In genomic region chr6:149608381-149608982, GRCh38 we compare ENCODE assay signal across 19 cellular contexts. TPM values are rescaled to one million over a fixed set of nuclear protein-coding genes. Genes with fewer than 3 reads are reported as not detected.
DNase-seq lines count a peak whose midpoint lies in the region; ATAC-seq and TF ChIP-seq lines count a peak whose summit lies in the region.
"Had no signal": no experiment of that assay in that cellular context is flagged by ENCODE, and none has a peak within 500 bp of the region (broad histone marks: within the 10 kb centered on the region; RNA-seq: fewer than 3 reads in every experiment).

No MANE protein-coding gene starts in this region.

- peaks cover 10% of the 10 kb centered on the region for H3K36me3 ChIP-seq in HAP-1 (replicated peaks)

- peak; percentile 49 for ATAC-seq in activated CD8-positive, alpha-beta T cell treated with anti-CD3 and anti-CD28 coated beads, Interleukin-2, amount 10 ng/mL, durations not matched to agents 7 days and 5 days
- no peak for ATAC-seq in activated CD8-positive, alpha-beta T cell treated with anti-CD3 and anti-CD28 coated beads for 36 hours
- ATAC-seq in HG02610 (IDR thresholded peaks at IDR 0.05; ENCODE audit: unreplicated experiment) (peak; percentile 90), activated B cell treated with CpG ODN at 0.5 μM for 24 hours (ENCODE audit: low read depth) (peak; percentile 60), HG03520 (IDR thresholded peaks at IDR 0.05; ENCODE audit: unreplicated experiment) (no peak)
- ATAC-seq in stimulated activated naive B cell treated with anti-CD40 and anti-IgM and Interleukin-4, amounts not matched to agents 10 μg/mL and 1 μg/mL and 100 μg/mL, for 72 hours (replicated peaks) = peak; percentile 85 to 98
- ATAC-seq: lower lobe of right lung, right cardiac atrium, Right ventricle myocardium inferior had no signal

- peak overlapping the region; percentile 66 for H3K27ac Mint-ChIP-seq in activated CD8-positive, alpha-beta T cell treated with anti-CD3 and anti-CD28 coated beads, Interleukin-2, amount 10 ng/mL, durations not matched to agents 7 days and 5 days
- H3K27ac Mint-ChIP-seq in activated CD8-positive, alpha-beta T cell treated with anti-CD3 and anti-CD28 coated beads for 36 hours = no peak overlapping the region
- H3K27ac Mint-ChIP-seq in activated B cell treated with CpG ODN at 0.5 μM for 24 hours = no peak overlapping the region
- peak overlapping the region; percentile 88 for H3K27ac Mint-ChIP-seq in stimulated activated naive B cell treated with anti-CD40 and anti-IgM and Interleukin-4, amounts not matched to agents 10 μg/mL and 1 μg/mL and 100 μg/mL, for 72 hours
- H3K27ac Mint-ChIP-seq: CD4-positive, alpha-beta T cell had no signal

- peaks cover 28% of the 10 kb centered on the region for H3K36me3 Mint-ChIP-seq in activated CD8-positive, alpha-beta T cell treated with anti-CD3 and anti-CD28 coated beads, Interleukin-2, amount 10 ng/mL, durations not matched to agents 7 days and 5 days (ENCODE audit: low read depth)
- H3K36me3 Mint-ChIP-seq in activated CD8-positive, alpha-beta T cell treated with anti-CD3 and anti-CD28 coated beads for 36 hours (ENCODE audit: low read depth) = peaks cover 16% of the 10 kb centered on the region
- peaks cover 28% of the 10 kb centered on the region for H3K36me3 Mint-ChIP-seq in activated B cell treated with CpG ODN at 0.5 μM for 24 hours (ENCODE audit: low read depth)
- H3K36me3 Mint-ChIP-seq in stimulated activated naive B cell treated with anti-CD40 and anti-IgM and Interleukin-4, amounts not matched to agents 10 μg/mL and 1 μg/mL and 100 μg/mL, for 72 hours = peaks cover 21 to 28% of the 10 kb centered on the region in 2 donors

- no peaks in the 10 kb centered on the region for H3K27me3 ChIP-seq in HAP-1 (ENCODE audit: low read depth)
- H3K27me3 ChIP-seq: stomach had no signal

- in situ Hi-C loops in HAP-1 (cut with MboI; ENCODE audit: low sequenced_read_pairs) = no loop called here

- H3K4me1 ChIP-seq in HAP-1 = no peaks in the 10 kb centered on the region
- H3K4me1 ChIP-seq: lower lobe of right lung, stomach had no signal

- peak overlapping the region; percentile 24 for H3K4me3 Mint-ChIP-seq in activated CD8-positive, alpha-beta T cell treated with anti-CD3 and anti-CD28 coated beads, Interleukin-2, amount 10 ng/mL, durations not matched to agents 7 days and 5 days
- H3K4me3 Mint-ChIP-seq in activated CD8-positive, alpha-beta T cell treated with anti-CD3 and anti-CD28 coated beads for 36 hours = no peak overlapping the region
- no peak overlapping the region for H3K4me3 Mint-ChIP-seq in activated B cell treated with CpG ODN at 0.5 μM for 24 hours
- peak overlapping the region in 1 of 2 donors; percentile 51 for H3K4me3 Mint-ChIP-seq in stimulated activated naive B cell treated with anti-CD40 and anti-IgM and Interleukin-4, amounts not matched to agents 10 μg/mL and 1 μg/mL and 100 μg/mL, for 72 hours
- H3K4me3 Mint-ChIP-seq: CD4-positive, alpha-beta T cell had no signal

- peaks cover 20% of the 10 kb centered on the region for H3K4me1 Mint-ChIP-seq in activated CD8-positive, alpha-beta T cell treated with anti-CD3 and anti-CD28 coated beads, Interleukin-2, amount 10 ng/mL, durations not matched to agents 7 days and 5 days (ENCODE audit: low read depth)
- H3K4me1 Mint-ChIP-seq in activated CD8-positive, alpha-beta T cell treated with anti-CD3 and anti-CD28 coated beads for 36 hours (ENCODE audit: low read depth) = peaks cover 9% of the 10 kb centered on the region
- H3K4me1 Mint-ChIP-seq in activated B cell treated with CpG ODN at 0.5 μM for 24 hours = peaks cover 10% of the 10 kb centered on the region
- peaks cover 6 to 9% of the 10 kb centered on the region in 2 donors for H3K4me1 Mint-ChIP-seq in stimulated activated naive B cell treated with anti-CD40 and anti-IgM and Interleukin-4, amounts not matched to agents 10 μg/mL and 1 μg/mL and 100 μg/mL, for 72 hours

- DNase-seq in activated CD8-positive, alpha-beta T cell treated with anti-CD3 and anti-CD28 coated beads, Interleukin-2, amount 10 ng/mL, durations not matched to agents 7 days and 5 days = no peak
- no peak for DNase-seq in activated CD8-positive, alpha-beta T cell treated with anti-CD3 and anti-CD28 coated beads for 36 hours
- DNase-seq in activated B cell treated with CpG ODN at 0.5 μM for 24 hours (peak; percentile 16), NCI-H1092 (lab: John Stamatoyannopoulos, UW) (no peak), HAP-1 (ENCODE audit: low spot score in 2 of 2) (no peak)
- peak; percentile 24 for DNase-seq in stimulated activated naive B cell treated with anti-CD40 and anti-IgM and Interleukin-4, amounts not matched to agents 10 μg/mL and 1 μg/mL and 100 μg/mL, for 72 hours
- DNase-seq: activated CD4-positive, alpha-beta T cell treated with anti-CD3 and anti-CD28 coated beads for 1 hour; activated naive CD4-positive, alpha-beta T cell treated with Interleukin-2 at 50 U/mL for 16 hours; CD4-positive, alpha-beta T cell; DMS79; KG1; lower lobe of right lung; NCI-H2029 treated with DMSO at 0.1 percent for 48 hours; NCI-H510A treated with DMSO at 0.1 percent for 48 hours; right cardiac atrium; stomach had no signal

- POLR2A ChIA-PET in activated CD8-positive, alpha-beta T cell treated with anti-CD3 and anti-CD28 coated beads, Interleukin-2, amount 10 ng/mL, durations not matched to agents 7 days and 5 days (lab: Charles Lee) = no interaction called here
- POLR2A ChIA-PET in activated CD8-positive, alpha-beta T cell treated with anti-CD3 and anti-CD28 coated beads for 36 hours (lab: Charles Lee) = interaction anchor here (0.6 to 1.2 kb wide), 2 partner anchors 21 to 216 kb away, joined by 3 read pairs; no protein-coding TSS in a partner anchor
- POLR2A ChIA-PET in activated B cell treated with CpG ODN at 0.5 μM for 24 hours (lab: Charles Lee) = no interaction called here

- no peak overlapping the region for H3K4me3 ChIP-seq in HAP-1
- H3K4me3 ChIP-seq: lower lobe of right lung, stomach had no signal

- H3K9me3 Mint-ChIP-seq in activated CD8-positive, alpha-beta T cell treated with anti-CD3 and anti-CD28 coated beads, Interleukin-2, amount 10 ng/mL, durations not matched to agents 7 days and 5 days (ENCODE audit: insufficient read depth) = peaks cover 7% of the 10 kb centered on the region
- H3K9me3 Mint-ChIP-seq in activated CD8-positive, alpha-beta T cell treated with anti-CD3 and anti-CD28 coated beads for 36 hours = peaks cover 3% of the 10 kb centered on the region
- peaks cover 3% of the 10 kb centered on the region for H3K9me3 Mint-ChIP-seq in activated B cell treated with CpG ODN at 0.5 μM for 24 hours
- no peaks in the 10 kb centered on the region for H3K9me3 Mint-ChIP-seq in stimulated activated naive B cell treated with anti-CD40 and anti-IgM and Interleukin-4, amounts not matched to agents 10 μg/mL and 1 μg/mL and 100 μg/mL, for 72 hours
- H3K9me3 Mint-ChIP-seq: CD4-positive, alpha-beta T cell had no signal

- TF ChIP-seq CTCF in activated CD8-positive, alpha-beta T cell treated with anti-CD3 and anti-CD28 coated beads for 36 hours (IDR thresholded peaks at IDR 0.05) = no peak
- TF ChIP-seq CTCF in activated B cell treated with CpG ODN at 0.5 μM for 24 hours (IDR thresholded peaks at IDR 0.05) = no peak

- no peaks in the 10 kb centered on the region for H3K27me3 Mint-ChIP-seq in activated CD8-positive, alpha-beta T cell treated with anti-CD3 and anti-CD28 coated beads, Interleukin-2, amount 10 ng/mL, durations not matched to agents 7 days and 5 days (ENCODE audit: low read depth)
- H3K27me3 Mint-ChIP-seq in activated CD8-positive, alpha-beta T cell treated with anti-CD3 and anti-CD28 coated beads for 36 hours = no peaks in the 10 kb centered on the region
- H3K27me3 Mint-ChIP-seq in activated B cell treated with CpG ODN at 0.5 μM for 24 hours = no peaks in the 10 kb centered on the region
- no peaks in the 10 kb centered on the region for H3K27me3 Mint-ChIP-seq in stimulated activated naive B cell treated with anti-CD40 and anti-IgM and Interleukin-4, amounts not matched to agents 10 μg/mL and 1 μg/mL and 100 μg/mL, for 72 hours
- H3K27me3 Mint-ChIP-seq: CD4-positive, alpha-beta T cell had no signal

- intact Hi-C loops in activated CD8-positive, alpha-beta T cell treated with anti-CD3 and anti-CD28 coated beads for 36 hours (cut with micrococcal nuclease) = no loop called here
- intact Hi-C loops in activated B cell treated with CpG ODN at 0.5 μM for 24 hours (cut with micrococcal nuclease) = no loop called here

- no peaks in the 10 kb centered on the region for H3K9me3 ChIP-seq in HAP-1

- CTCF ChIA-PET in activated CD8-positive, alpha-beta T cell treated with anti-CD3 and anti-CD28 coated beads, Interleukin-2, amount 10 ng/mL, durations not matched to agents 7 days and 5 days (lab: Charles Lee) = no interaction called here
- CTCF ChIA-PET in activated CD8-positive, alpha-beta T cell treated with anti-CD3 and anti-CD28 coated beads for 36 hours (lab: Charles Lee) = interaction anchor here (0.7 to 1.2 kb wide), 4 partner anchors 9 to 49 kb away, joined by 3 to 5 read pairs (median 3); no protein-coding TSS in a partner anchor
- CTCF ChIA-PET in activated B cell treated with CpG ODN at 0.5 μM for 24 hours (lab: Charles Lee) = no interaction called here

RNA-seq across cellular contexts. Expression of gene KATNA1, which starts 40.0 kb away (rescaled TPM):
- 10 to 100 TPM; 27.2 to 28.6 TPM for total RNA-seq in activated CD8-positive, alpha-beta T cell treated with anti-CD3 and anti-CD28 coated beads, Interleukin-2, amount 10 ng/mL, durations not matched to agents 7 days and 5 days
- total RNA-seq in activated CD8-positive, alpha-beta T cell treated with anti-CD3 and anti-CD28 coated beads for 36 hours = 10 to 100 TPM; 18.8 to 19.7 TPM
- 17.8 and 19.2 TPM in 2 replicates for total RNA-seq in activated B cell treated with CpG ODN at 0.5 μM for 24 hours

RNA-seq across cellular contexts. Expression of gene GINM1, which starts 42.3 kb away (rescaled TPM):
- total RNA-seq in activated CD8-positive, alpha-beta T cell treated with anti-CD3 and anti-CD28 coated beads, Interleukin-2, amount 10 ng/mL, durations not matched to agents 7 days and 5 days = 10 to 100 TPM; 17.8 to 18.6 TPM
- total RNA-seq in activated CD8-positive, alpha-beta T cell treated with anti-CD3 and anti-CD28 coated beads for 36 hours = 10 to 100 TPM; 15.4 to 16.3 TPM
- total RNA-seq in activated B cell treated with CpG ODN at 0.5 μM for 24 hours = 15.4 and 18.0 TPM in 2 replicates

Comparison
In these comparisons a context has a peak if more than half of its experiments do, and no peak if none do; other contexts are left out.
1. ATAC-seq: peak in activated CD8-positive, alpha-beta T cell treated with anti-CD3 and anti-CD28 coated beads, Interleukin-2, amount 10 ng/mL, durations not matched to agents 7 days and 5 days (single experiment), HG02610 (single experiment), activated B cell treated with CpG ODN at 0.5 μM for 24 hours (single experiment) and stimulated activated naive B cell treated with anti-CD40 and anti-IgM and Interleukin-4, amounts not matched to agents 10 μg/mL and 1 μg/mL and 100 μg/mL, for 72 hours (2 of 2); none in activated CD8-positive, alpha-beta T cell treated with anti-CD3 and anti-CD28 coated beads for 36 hours (single experiment) and HG03520 (single experiment).
2. H3K27ac Mint-ChIP-seq: peak in activated CD8-positive, alpha-beta T cell treated with anti-CD3 and anti-CD28 coated beads, Interleukin-2, amount 10 ng/mL, durations not matched to agents 7 days and 5 days (single experiment) and stimulated activated naive B cell treated with anti-CD40 and anti-IgM and Interleukin-4, amounts not matched to agents 10 μg/mL and 1 μg/mL and 100 μg/mL, for 72 hours (single experiment); none in activated CD8-positive, alpha-beta T cell treated with anti-CD3 and anti-CD28 coated beads for 36 hours (single experiment) and activated B cell treated with CpG ODN at 0.5 μM for 24 hours (single experiment).
3. DNase-seq: peak in activated B cell treated with CpG ODN at 0.5 μM for 24 hours (single experiment) and stimulated activated naive B cell treated with anti-CD40 and anti-IgM and Interleukin-4, amounts not matched to agents 10 μg/mL and 1 μg/mL and 100 μg/mL, for 72 hours (single experiment); none in activated CD8-positive, alpha-beta T cell treated with anti-CD3 and anti-CD28 coated beads, Interleukin-2, amount 10 ng/mL, durations not matched to agents 7 days and 5 days (single experiment), activated CD8-positive, alpha-beta T cell treated with anti-CD3 and anti-CD28 coated beads for 36 hours (single experiment), NCI-H1092 (single experiment) and HAP-1 (0 of 2).